1 cellular context compared by ENCODE assay signal in the genomic region with DNA sequence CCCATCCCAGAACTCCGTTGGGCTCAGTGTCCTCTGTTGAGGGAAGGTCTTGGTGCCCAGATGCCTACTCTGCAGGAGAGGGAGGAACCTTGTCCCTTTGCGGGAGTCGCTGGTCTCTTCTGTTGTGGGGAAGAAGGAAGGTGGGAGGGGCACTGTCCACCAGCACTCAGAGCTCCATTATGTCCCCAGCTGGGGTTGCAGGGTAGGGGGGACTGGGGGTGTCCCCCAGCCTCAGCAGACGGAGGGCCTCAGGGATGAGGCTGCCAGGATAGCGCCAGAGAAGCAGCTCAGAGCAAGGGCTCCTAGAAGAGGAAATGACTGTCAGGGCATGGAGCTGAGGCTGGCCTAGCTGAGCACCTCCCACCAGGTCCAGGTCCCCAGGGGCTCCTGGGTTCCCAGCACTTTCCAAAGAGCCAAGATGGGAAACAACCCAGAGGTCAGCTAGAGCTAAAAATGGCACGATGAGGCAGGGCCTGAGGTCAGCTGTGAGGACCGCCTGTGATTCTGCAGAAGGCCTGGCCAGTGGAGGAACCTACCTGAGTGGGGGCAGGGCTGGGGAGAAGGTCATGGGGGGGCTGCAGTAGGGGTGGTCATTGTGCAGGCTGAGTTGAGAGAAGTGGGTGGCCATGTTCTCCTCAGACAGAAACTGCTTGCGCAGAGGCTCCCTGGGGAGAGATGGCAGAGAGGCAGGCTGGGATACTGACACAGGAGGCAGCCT.
A peak's percentile ranks its signal among the peaks of the same experiment; 100 is the strongest.
TF ChIP-seq lines count a peak whose summit lies in the region.

No MANE protein-coding gene starts in this region.

TF ChIP-seq in A549, 52 proteins besides CTCF, POLR2A, EP300 and RAD21 (continued from another document):
- TF ChIP-seq E2F6 (IDR thresholded peaks at IDR 0.05; ENCODE audit: borderline replicate concordance, low read depth) = 0 out of 2 replicates have a peak, but pooled peaks have one; percentile 35
- TF ChIP-seq MAZ (IDR thresholded peaks at IDR 0.05; ENCODE audit: borderline replicate concordance, low read depth, low read length) = no peak
- TF ChIP-seq ESRRA (IDR thresholded peaks at IDR 0.05; ENCODE audit: borderline replicate concordance, low read length) = no peak
- TF ChIP-seq, protein P1, sequence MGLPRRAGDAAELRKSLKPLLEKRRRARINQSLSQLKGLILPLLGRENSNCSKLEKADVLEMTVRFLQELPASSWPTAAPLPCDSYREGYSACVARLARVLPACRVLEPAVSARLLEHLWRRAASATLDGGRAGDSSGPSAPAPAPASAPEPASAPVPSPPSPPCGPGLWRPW (IDR thresholded peaks at IDR 0.05) = no peak
- no peak for TF ChIP-seq FOXS1 (CRISPR knock-in tag; IDR thresholded peaks at IDR 0.05)
- peak; percentile 26; the same call in 1 of the 3 replicates for TF ChIP-seq BCL3 (IDR thresholded peaks at IDR 0.05)
- no peak for TF ChIP-seq ZNF302 (CRISPR knock-in tag; IDR thresholded peaks at IDR 0.05)
- no peak for TF ChIP-seq NPAS2 (CRISPR knock-in tag; IDR thresholded peaks at IDR 0.05; ENCODE audit: borderline replicate concordance)
- TF ChIP-seq, protein P2, sequence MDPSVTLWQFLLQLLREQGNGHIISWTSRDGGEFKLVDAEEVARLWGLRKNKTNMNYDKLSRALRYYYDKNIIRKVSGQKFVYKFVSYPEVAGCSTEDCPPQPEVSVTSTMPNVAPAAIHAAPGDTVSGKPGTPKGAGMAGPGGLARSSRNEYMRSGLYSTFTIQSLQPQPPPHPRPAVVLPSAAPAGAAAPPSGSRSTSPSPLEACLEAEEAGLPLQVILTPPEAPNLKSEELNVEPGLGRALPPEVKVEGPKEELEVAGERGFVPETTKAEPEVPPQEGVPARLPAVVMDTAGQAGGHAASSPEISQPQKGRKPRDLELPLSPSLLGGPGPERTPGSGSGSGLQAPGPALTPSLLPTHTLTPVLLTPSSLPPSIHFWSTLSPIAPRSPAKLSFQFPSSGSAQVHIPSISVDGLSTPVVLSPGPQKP (IDR thresholded peaks at IDR 0.05; ENCODE audit: low read depth, low read length) = no peak
- TF ChIP-seq CEBPB (IDR thresholded peaks at IDR 0.05) = 0 out of 4 replicates have a peak, but pooled peaks of 1 of the 2 experiments have one; percentile 4
- no peak for TF ChIP-seq CHD4 (IDR thresholded peaks at IDR 0.05; ENCODE audit: borderline replicate concordance)
- no peak for TF ChIP-seq HEYL (CRISPR knock-in tag; IDR thresholded peaks at IDR 0.05)
- no peak for TF ChIP-seq RCOR1 (IDR thresholded peaks at IDR 0.05; ENCODE audit: low read depth, low read length)
- TF ChIP-seq HOXB13 (CRISPR knock-in tag; IDR thresholded peaks at IDR 0.05; ENCODE audit: low read depth) = no peak
- 0 out of 2 replicates have a peak, but pooled peaks have one; percentile 19 for TF ChIP-seq REST (IDR thresholded peaks at IDR 0.05)
- TF ChIP-seq EHMT2 (IDR thresholded peaks at IDR 0.05; ENCODE audit: low read depth) = no peak
- TF ChIP-seq JUN (IDR thresholded peaks at IDR 0.05) = peak in 1 of 2 experiments; percentile 62; a peak in 4 of 5 replicates
